ENCODE assay signal across 8 cellular contexts in genomic region chr2:25043241-25043867, GRCh38. TPM values are rescaled to one million over a fixed set of nuclear protein-coding genes. Genes with fewer than 3 reads are reported as not detected.
DNase-seq lines count a peak whose midpoint lies in the region; ATAC-seq and TF ChIP-seq lines count a peak whose summit lies in the region.

No MANE protein-coding gene starts in this region.

- H3K27me3 ChIP-seq in PC-3 (ENCODE audit: low read length) = no peaks in the 10 kb centered on the region

- peak overlapping the region; percentile 91 for H3K4me3 ChIP-seq in PC-3 (ENCODE audit: low read length)

- BruUV-seq in PC-3 (replicated peaks; lab: Mats Ljungman, UMichigan) = no TSS peak

- H3K79me2 ChIP-seq in PC-3 (ENCODE audit: low read length) = no peaks in the 10 kb centered on the region

- H3F3A ChIP-seq in PC-3 (ENCODE audit: low read length, unreplicated experiment) = no peaks in the 10 kb centered on the region

- no peaks in the 10 kb centered on the region for H3K9me2 ChIP-seq in PC-3 (replicated peaks; ENCODE audit: low read length)

- no peaks in the 10 kb centered on the region for H3K36me3 ChIP-seq in PC-3 (ENCODE audit: low read depth, low read length)

- CTCF ChIA-PET in PC-3 (lab: Charles Lee) = no interaction called here

- TF ChIP-seq CTCF in GM13976 (IDR thresholded peaks at IDR 0.05; ENCODE audit: borderline replicate concordance, control extremely low read depth, extremely low read depth, insufficient read depth, missing control alignments) = no peak
- TF ChIP-seq CTCF in PC-3 (conservative IDR thresholded peaks at IDR 0.05; ENCODE audit: low read depth, low read length) = no peak

- peak; percentile 25 for ATAC-seq in PC-3
- ATAC-seq in GM21447 (IDR thresholded peaks at IDR 0.05; ENCODE audit: unreplicated experiment) = no peak
- no peak for ATAC-seq in HG02938 (IDR thresholded peaks at IDR 0.05; ENCODE audit: unreplicated experiment)

- no peak overlapping the region for H3K27ac Mint-ChIP-seq in activated naive CD8-positive, alpha-beta T cell

- no peak overlapping the region for H3K9ac ChIP-seq in PC-3 (ENCODE audit: low read length)

- peak overlapping the region; percentile 100 for H3K4me2 ChIP-seq in PC-3 (ENCODE audit: low read length)

- peaks cover 24% of the 10 kb centered on the region for H3K4me1 Mint-ChIP-seq in activated naive CD8-positive, alpha-beta T cell (ENCODE audit: low read depth)

- H2AFZ ChIP-seq in PC-3 (ENCODE audit: low read length) = peak overlapping the region; percentile 99

- peak; percentile 41 for DNase-seq in GM13976 (ENCODE audit: low spot score)
- peak; percentile 69 for DNase-seq in PC-3
- peak; percentile 26 for DNase-seq in inferior parietal cortex (ENCODE audit: extremely low spot score)
- DNase-seq in stimulated activated CD8-positive, alpha-beta memory T cell treated with anti-CD3 and anti-CD28 coated beads, Interleukin-4, amount 100 ng/mL, for 48 hours = peak; percentile 71
- no peak for DNase-seq in effector CD8-positive, alpha-beta T cell (lab: John Stamatoyannopoulos, UW)

- H3K27ac ChIP-seq in PC-3 (ENCODE audit: low read length) = peak overlapping the region; percentile 45

- peaks cover 29% of the 10 kb centered on the region for H3K4me1 ChIP-seq in PC-3 (ENCODE audit: insufficient read depth, low read length)

- H3K27me3 Mint-ChIP-seq in activated naive CD8-positive, alpha-beta T cell = peaks cover 25% of the 10 kb centered on the region

- POLR2A ChIA-PET in PC-3 (lab: Charles Lee; ENCODE audit: unreplicated experiment) = no interaction called here

- no peaks in the 10 kb centered on the region for H3K9me3 ChIP-seq in PC-3 (ENCODE audit: low read length)

- intact Hi-C loops in PC-3 (cut with micrococcal nuclease) = loop anchor here (2.0 to 5.0 kb wide), 2 partner anchors 85 to 251 kb away; partner anchors contain the start of genes CENPO and PTRHD1

- H3K36me3 Mint-ChIP-seq in activated naive CD8-positive, alpha-beta T cell = no peaks in the 10 kb centered on the region

- H3K4me3 Mint-ChIP-seq in activated naive CD8-positive, alpha-beta T cell = peak overlapping the region; percentile 88

- in situ Hi-C loops in GM13976 (cut with MboI; ENCODE audit: low sequenced_read_pairs, unreplicated experiment) = no loop called here

- no peaks in the 10 kb centered on the region for H3K9me3 Mint-ChIP-seq in activated naive CD8-positive, alpha-beta T cell (ENCODE audit: low read depth)

- peaks cover 4% of the 10 kb centered on the region; the same call in 1 of the 2 replicates for H4K20me1 ChIP-seq in PC-3 (ENCODE audit: low read length)

RNA-seq across cellular contexts. Expression of gene EFR3B, which starts 1.5 kb away (rescaled TPM):
- 4.6 and 7.9 TPM in 2 replicates for total RNA-seq in PC-3 (2014; rRNA removed)
